20 cellular contexts compared by ENCODE assay signal in genomic region chr3:54427501-54427900, GRCh38.
A peak's percentile ranks its signal among the peaks of the same experiment; 100 is the strongest.
DNase-seq lines count a peak whose midpoint lies in the region; ATAC-seq and TF ChIP-seq lines count a peak whose summit lies in the region.
"Had no signal": no experiment of that assay in that cellular context is flagged by ENCODE, and none has a peak within 500 bp of the region (broad histone marks: within the 10 kb centered on the region; RNA-seq: fewer than 3 reads in every experiment).

No MANE protein-coding gene starts in this region.

- no peak overlapping the region for H3K27ac ChIP-seq in foreskin keratinocyte
- no peak overlapping the region for H3K27ac ChIP-seq in thyroid gland
- H3K27ac ChIP-seq: BLaER1, breast epithelium, colonic mucosa, pancreas, stomach, tibial nerve had no signal

- intact Hi-C loops in thyroid gland (cut with DNase I), result loop anchor here (10.0 kb wide), 1 partner anchor 747 kb away; no protein-coding TSS in a partner anchor

- ATAC-seq in foreskin keratinocyte (no peak), HG03457 (IDR thresholded peaks at IDR 0.05; ENCODE audit: unreplicated experiment) (no peak)
- ATAC-seq: activated CD8-positive, alpha-beta T cell treated with anti-CD3 and anti-CD28 coated beads for 36 hours had no signal

- H3K4me3 ChIP-seq in thyroid gland (replicated peaks in 1 of 3), result no peak overlapping the region
- H3K4me3 ChIP-seq: BLaER1, breast epithelium, colonic mucosa, pancreas, stomach, tibial nerve had no signal

- WGBS in thyroid gland, 2 donors, result 88 to 90% methylated on average over 2 of the region's 2 CpGs

- H3K4me1 ChIP-seq in foreskin keratinocyte (no peaks in the 10 kb centered on the region), thyroid gland (peaks cover 3% of the 10 kb centered on the region in 2 donors)
- H3K4me1 ChIP-seq: BLaER1, breast epithelium, Caco-2, colonic mucosa, pancreas had no signal

- H3K36me3 ChIP-seq in thyroid gland, result no peaks in the 10 kb centered on the region
- H3K36me3 ChIP-seq: BLaER1, breast epithelium, colonic mucosa, pancreas, stomach, tibial nerve had no signal

- no peaks in the 10 kb centered on the region for H3K27me3 ChIP-seq in foreskin keratinocyte
- no peaks in the 10 kb centered on the region for H3K27me3 ChIP-seq in thyroid gland
- H3K27me3 ChIP-seq: BLaER1, breast epithelium, colonic mucosa, pancreas, stomach, tibial nerve had no signal

- TF ChIP-seq CTCF in foreskin keratinocyte (conservative IDR thresholded peaks at IDR 0.05), result no peak
- TF ChIP-seq CTCF in thyroid gland (IDR thresholded peaks at IDR 0.05), result no peak

- TF ChIP-seq POLR2A in thyroid gland (IDR thresholded peaks at IDR 0.05), result no peak

- no peaks in the 10 kb centered on the region for H3K9me3 ChIP-seq in thyroid gland
- H3K9me3 ChIP-seq: BLaER1, breast epithelium, Caco-2, colonic mucosa, pancreas, stomach, tibial nerve had no signal

- DNase-seq in DMS153 (lab: John Stamatoyannopoulos, UW) (peak; percentile 68), NCI-H1105 (lab: John Stamatoyannopoulos, UW) (peak; percentile 42), NCI-H748 treated with DMSO at 0.1 percent for 48 hours (lab: John Stamatoyannopoulos, UW) (peak; percentile 74), foreskin keratinocyte (peak; percentile 3 to 26), thyroid gland (no peak), SIG-M5 (lab: John Stamatoyannopoulos, UW) (no peak)
- DNase-seq in activated naive CD4-positive, alpha-beta T cell treated with Interleukin-2 at 50 U/mL for 16 hours, result no peak
- DNase-seq: activated CD4-positive, alpha-beta T cell treated with anti-CD3 and anti-CD28 coated beads for 1 hour; activated T-cell treated with anti-CD3 and anti-CD28 coated beads, Interleukin-2, amount 50 U/mL, for 1 hour; effector memory CD4-positive, alpha-beta T cell; left ventricle myocardium superior had no signal

Comparison
In these comparisons a context has a peak if more than half of its experiments do, and no peak if none do; other contexts are left out.
1. DNase-seq: peak in DMS153 (single experiment), NCI-H1105 (single experiment), NCI-H748 treated with DMSO at 0.1 percent for 48 hours (single experiment) and foreskin keratinocyte (2 of 2); none in activated naive CD4-positive, alpha-beta T cell treated with Interleukin-2 at 50 U/mL for 16 hours (single experiment), thyroid gland (0 of 2) and SIG-M5 (single experiment).